8 cellular contexts compared by ENCODE assay signal in the genomic region with DNA sequence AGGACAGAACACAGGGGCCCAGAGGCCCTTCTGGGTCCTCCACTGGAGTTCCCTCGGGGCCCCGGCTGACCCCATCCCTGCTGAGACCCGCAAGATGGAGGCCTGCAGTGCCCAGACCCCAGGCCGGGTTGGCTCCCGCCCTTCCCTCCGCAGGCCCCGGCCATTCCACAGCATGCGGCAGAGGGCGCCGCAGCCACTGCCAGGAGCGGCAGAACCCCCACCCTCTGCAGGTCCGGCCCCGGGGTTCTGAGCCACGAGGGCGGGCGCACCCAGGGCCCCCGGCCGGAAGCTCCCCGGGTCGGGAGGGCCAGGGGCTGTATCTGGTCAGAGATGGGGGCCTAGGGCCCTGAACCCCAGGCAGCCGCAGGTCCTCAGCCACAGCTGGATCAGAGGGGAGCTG. TPM values are rescaled to one million over a fixed set of nuclear protein-coding genes. Genes with fewer than 3 reads are reported as not detected.
A peak's percentile ranks its signal among the peaks of the same experiment; 100 is the strongest.
DNase-seq lines count a peak whose midpoint lies in the region; ATAC-seq and TF ChIP-seq lines count a peak whose summit lies in the region.

No MANE protein-coding gene starts in this region.

- H3K36me3 ChIP-seq in OCI-LY1 (ENCODE audit: insufficient read depth, low read length), result no peaks in the 10 kb centered on the region

- H3K4me3 Mint-ChIP-seq in natural killer cell (peak overlapping the region; percentile 59), glutamatergic neuron (ENCODE audit: unreplicated experiment) (no peak overlapping the region)

- peak; percentile 81 for DNase-seq in DMS53 (lab: John Stamatoyannopoulos, UW)
- peak; percentile 14 for DNase-seq in amniotic epithelial cell (ENCODE audit: low read depth)
- DNase-seq in natural killer cell, result no peak
- DNase-seq in glutamatergic neuron, result no peak
- DNase-seq in NCI-H1436 (lab: John Stamatoyannopoulos, UW), result no peak
- DNase-seq in NCI-H2029 treated with DMSO at 0.1 percent for 48 hours (lab: John Stamatoyannopoulos, UW), result no peak

- no peaks in the 10 kb centered on the region for H3K9me3 Mint-ChIP-seq in natural killer cell
- no peaks in the 10 kb centered on the region for H3K9me3 Mint-ChIP-seq in glutamatergic neuron (ENCODE audit: unreplicated experiment)

- H3K36me3 Mint-ChIP-seq in natural killer cell, result no peaks in the 10 kb centered on the region
- no peaks in the 10 kb centered on the region for H3K36me3 Mint-ChIP-seq in glutamatergic neuron (ENCODE audit: unreplicated experiment)

- no peak overlapping the region for H3K4me2 ChIP-seq in OCI-LY1 (ENCODE audit: low read length)

- H3K27ac Mint-ChIP-seq in natural killer cell (peak overlapping the region in 1 of 2 donors; percentile 38), glutamatergic neuron (ENCODE audit: unreplicated experiment) (no peak overlapping the region)

- H3K27me3 ChIP-seq in OCI-LY1 (ENCODE audit: insufficient read depth, low read length), result peaks cover 17% of the 10 kb centered on the region

- peak; percentile 48 to 79 (median 79) for ATAC-seq in natural killer cell
- no peak for ATAC-seq in GM19452 (IDR thresholded peaks at IDR 0.05; ENCODE audit: unreplicated experiment)

- H3F3A ChIP-seq in OCI-LY1 (ENCODE audit: insufficient read depth, low read length), result no peaks in the 10 kb centered on the region

- H3K27me3 Mint-ChIP-seq in natural killer cell (ENCODE audit: low read depth in 2 of 2) (no peaks in the 10 kb centered on the region), glutamatergic neuron (ENCODE audit: unreplicated experiment) (peaks cover 5% of the 10 kb centered on the region)

- no peaks in the 10 kb centered on the region for H3K4me1 ChIP-seq in OCI-LY1 (ENCODE audit: insufficient read depth, low read length, severe bottlenecking)

- intact Hi-C loops in natural killer cell (cut with micrococcal nuclease), result no loop called here

- H3K27ac ChIP-seq in OCI-LY1 (ENCODE audit: low read depth, low read length, poor library complexity, severe bottlenecking), result no peak overlapping the region

- TF ChIP-seq CTCF in OCI-LY1 (IDR thresholded peaks at IDR 0.05; ENCODE audit: low read length) (peak; percentile 31), natural killer cell (IDR thresholded peaks at IDR 0.05) (no peak), glutamatergic neuron (IDR thresholded peaks at IDR 0.05; ENCODE audit: partially characterized antibody, unreplicated experiment) (no peak)

- H3K79me2 ChIP-seq in OCI-LY1 (ENCODE audit: insufficient read depth, low read length), result no peaks in the 10 kb centered on the region

- no peaks in the 10 kb centered on the region for H4K20me1 ChIP-seq in OCI-LY1 (ENCODE audit: insufficient read depth, low read length)

- H3K9ac ChIP-seq in OCI-LY1 (ENCODE audit: low read length), result no peak overlapping the region

- H3K4me3 ChIP-seq in OCI-LY1 (ENCODE audit: low read depth, low read length, poor library complexity, severe bottlenecking), result no peak overlapping the region

- no peak overlapping the region for H2AFZ ChIP-seq in OCI-LY1 (ENCODE audit: low read length)

- no peaks in the 10 kb centered on the region for H3K9me3 ChIP-seq in OCI-LY1 (ENCODE audit: low read length)

- peaks cover 0 to 7% of the 10 kb centered on the region in 2 donors for H3K4me1 Mint-ChIP-seq in natural killer cell
- peaks cover 9% of the 10 kb centered on the region for H3K4me1 Mint-ChIP-seq in glutamatergic neuron (ENCODE audit: low read depth, unreplicated experiment)

- no peaks in the 10 kb centered on the region for H3K9me2 ChIP-seq in OCI-LY1 (ENCODE audit: low read depth, low read length)

RNA-seq across cellular contexts. Expression of gene PERCC1, which starts 2.4 kb away (rescaled TPM):
- total RNA-seq in natural killer cell, result under 1 TPM; 0.68 to 0.96 (median 0.83) TPM
- not detected for total RNA-seq in glutamatergic neuron (ENCODE audit: unreplicated experiment)

RNA-seq across cellular contexts. Expression of gene UQCC4, which starts 8.0 kb away (rescaled TPM):
- total RNA-seq in natural killer cell, result 10 to 100 TPM; 10.9 to 13.6 (median 11.5) TPM
- 10.4 TPM for total RNA-seq in glutamatergic neuron (ENCODE audit: unreplicated experiment)

RNA-seq across cellular contexts. Expression of gene UNKL, which starts 14.0 kb away (rescaled TPM):
- total RNA-seq in natural killer cell (100 to 1,000 TPM; 114 to 130 (median 127) TPM), glutamatergic neuron (ENCODE audit: unreplicated experiment) (30.7 TPM)

RNA-seq across cellular contexts. Expression of gene CCDC154, which starts 15.8 kb away (rescaled TPM):
- total RNA-seq in natural killer cell (1 to 10 TPM in 2 of 3 donors, under 1 TPM in 1; 0.88 to 1.8 (median 1.6) TPM), glutamatergic neuron (ENCODE audit: unreplicated experiment) (4.2 TPM)

RNA-seq across cellular contexts. Expression of gene CLCN7, which starts 46.3 kb away (rescaled TPM):
- 100 to 1,000 TPM; 117 to 125 (median 118) TPM for total RNA-seq in natural killer cell
- total RNA-seq in glutamatergic neuron (ENCODE audit: unreplicated experiment), result 118 TPM

Comparison
In these comparisons a context has a peak if more than half of its experiments do, and no peak if none do; other contexts are left out.
1. DNase-seq: peak in DMS53 (single experiment) and amniotic epithelial cell (single experiment); none in natural killer cell (single experiment), glutamatergic neuron (single experiment), NCI-H1436 (single experiment) and NCI-H2029 treated with DMSO at 0.1 percent for 48 hours (single experiment).